Comparison of ENCODE assay signal across 1 cellular context in the genomic region with DNA sequence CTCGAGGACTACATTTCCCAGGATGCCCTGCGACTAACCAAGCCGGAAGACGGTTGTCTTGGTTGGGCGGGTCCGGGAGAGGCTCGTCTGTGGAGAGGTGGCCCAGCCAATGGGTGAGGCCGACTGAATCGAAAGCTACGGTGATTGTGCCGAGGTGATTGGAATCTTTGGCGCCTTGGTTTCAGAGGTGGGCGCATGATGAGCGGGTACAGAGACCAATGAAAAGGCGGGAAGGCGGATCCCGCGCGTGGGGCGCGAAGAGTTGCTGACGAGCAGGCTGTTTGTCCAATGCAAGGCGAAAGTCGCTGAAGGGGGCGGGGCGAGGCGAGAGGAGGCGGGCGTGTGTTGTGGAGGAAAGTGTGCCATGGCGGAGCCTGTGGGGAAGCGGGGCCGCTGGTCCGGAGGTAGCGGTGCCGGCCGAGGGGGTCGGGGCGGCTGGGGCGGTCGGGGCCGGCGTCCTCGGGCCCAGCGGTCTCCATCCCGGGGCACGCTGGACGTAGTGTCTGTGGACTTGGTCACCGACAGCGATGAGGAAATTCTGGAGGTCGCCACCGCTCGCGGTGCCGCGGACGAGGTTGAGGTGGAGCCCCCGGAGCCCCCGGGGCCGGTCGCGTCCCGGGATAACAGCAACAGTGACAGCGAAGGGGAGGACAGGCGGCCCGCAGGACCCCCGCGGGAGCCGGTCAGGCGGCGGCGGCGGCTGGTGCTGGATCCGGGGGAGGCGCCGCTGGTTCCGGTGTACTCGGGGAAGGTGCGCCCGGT.
TF ChIP-seq lines count a peak whose summit lies in the region.

Gene NFATC2IP (plus strand): TSS at position 290 of the 762 bp plus-strand sequence. CDS start 75 bp downstream, at position 365.

TF ChIP-seq in HepG2, 621 proteins besides CTCF, POLR2A, EP300 and RAD21 (continued from another document and continues in another):
- TF ChIP-seq, protein P1, sequence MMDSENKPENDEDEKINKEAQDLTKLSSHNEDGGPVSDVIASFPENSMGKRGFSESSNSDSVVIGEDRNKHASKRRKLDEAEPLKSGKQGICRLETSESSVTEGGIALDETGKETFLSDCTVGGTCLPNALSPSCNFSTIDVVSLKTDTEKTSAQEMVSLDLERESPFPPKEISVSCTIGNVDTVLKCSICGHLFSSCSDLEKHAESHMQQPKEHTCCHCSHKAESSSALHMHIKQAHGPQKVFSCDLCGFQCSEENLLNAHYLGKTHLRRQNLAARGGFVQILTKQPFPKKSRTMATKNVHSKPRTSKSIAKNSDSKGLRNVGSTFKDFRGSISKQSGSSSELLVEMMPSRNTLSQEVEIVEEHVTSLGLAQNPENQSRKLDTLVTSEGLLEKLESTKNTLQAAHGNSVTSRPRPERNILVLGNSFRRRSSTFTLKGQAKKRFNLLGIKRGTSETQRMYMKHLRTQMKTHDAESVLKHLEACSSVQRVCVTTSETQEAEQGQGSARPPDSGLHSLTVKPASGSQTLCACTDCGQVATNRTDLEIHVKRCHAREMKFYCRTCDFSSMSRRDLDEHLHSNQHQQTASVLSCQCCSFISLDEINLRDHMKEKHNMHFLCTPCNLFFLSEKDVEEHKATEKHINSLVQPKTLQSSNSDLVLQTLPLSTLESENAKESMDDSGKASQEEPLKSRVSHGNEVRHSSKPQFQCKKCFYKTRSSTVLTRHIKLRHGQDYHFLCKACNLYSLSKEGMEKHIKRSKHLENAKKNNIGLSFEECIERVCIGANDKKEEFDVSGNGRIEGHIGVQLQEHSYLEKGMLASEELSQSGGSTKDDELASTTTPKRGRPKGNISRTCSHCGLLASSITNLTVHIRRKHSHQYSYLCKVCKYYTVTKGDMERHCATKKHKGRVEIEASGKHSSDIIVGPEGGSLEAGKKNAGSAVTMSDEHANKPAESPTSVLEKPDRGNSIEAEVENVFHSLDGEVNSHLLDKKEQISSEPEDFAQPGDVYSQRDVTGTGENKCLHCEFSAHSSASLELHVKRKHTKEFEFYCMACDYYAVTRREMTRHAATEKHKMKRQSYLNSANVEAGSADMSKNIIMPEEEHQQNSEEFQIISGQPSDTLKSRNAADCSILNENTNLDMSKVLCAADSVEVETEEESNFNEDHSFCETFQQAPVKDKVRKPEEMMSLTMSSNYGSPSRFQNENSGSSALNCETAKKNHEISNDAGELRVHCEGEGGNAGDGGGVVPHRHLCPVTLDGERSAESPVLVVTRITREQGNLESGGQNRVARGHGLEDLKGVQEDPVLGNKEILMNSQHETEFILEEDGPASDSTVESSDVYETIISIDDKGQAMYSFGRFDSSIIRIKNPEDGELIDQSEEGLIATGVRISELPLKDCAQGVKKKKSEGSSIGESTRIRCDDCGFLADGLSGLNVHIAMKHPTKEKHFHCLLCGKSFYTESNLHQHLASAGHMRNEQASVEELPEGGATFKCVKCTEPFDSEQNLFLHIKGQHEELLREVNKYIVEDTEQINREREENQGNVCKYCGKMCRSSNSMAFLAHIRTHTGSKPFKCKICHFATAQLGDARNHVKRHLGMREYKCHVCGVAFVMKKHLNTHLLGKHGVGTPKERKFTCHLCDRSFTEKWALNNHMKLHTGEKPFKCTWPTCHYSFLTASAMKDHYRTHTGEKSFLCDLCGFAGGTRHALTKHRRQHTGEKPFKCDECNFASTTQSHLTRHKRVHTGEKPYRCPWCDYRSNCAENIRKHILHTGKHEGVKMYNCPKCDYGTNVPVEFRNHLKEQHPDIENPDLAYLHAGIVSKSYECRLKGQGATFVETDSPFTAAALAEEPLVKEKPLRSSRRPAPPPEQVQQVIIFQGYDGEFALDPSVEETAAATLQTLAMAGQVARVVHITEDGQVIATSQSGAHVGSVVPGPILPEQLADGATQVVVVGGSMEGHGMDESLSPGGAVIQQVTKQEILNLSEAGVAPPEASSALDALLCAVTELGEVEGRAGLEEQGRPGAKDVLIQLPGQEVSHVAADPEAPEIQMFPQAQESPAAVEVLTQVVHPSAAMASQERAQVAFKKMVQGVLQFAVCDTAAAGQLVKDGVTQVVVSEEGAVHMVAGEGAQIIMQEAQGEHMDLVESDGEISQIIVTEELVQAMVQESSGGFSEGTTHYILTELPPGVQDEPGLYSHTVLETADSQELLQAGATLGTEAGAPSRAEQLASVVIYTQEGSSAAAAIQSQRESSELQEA (CRISPR knock-in tag; IDR thresholded peaks at IDR 0.05; ENCODE audit: not compliant biosample characterization) = peak; percentile 39
- TF ChIP-seq TEAD3 (CRISPR knock-in tag; optimal IDR thresholded peaks at IDR 0.05; ENCODE audit: borderline replicate concordance) (peak; percentile 93), ZNF329 (CRISPR knock-in tag; IDR thresholded peaks at IDR 0.05; ENCODE audit: low read depth) (no peak), KAT7 (CRISPR knock-in tag; IDR thresholded peaks at IDR 0.05; ENCODE audit: borderline replicate concordance) (peak; percentile 63; the same call in 1 of the 2 replicates), SRF (IDR thresholded peaks at IDR 0.05; ENCODE audit: low read depth, low read length) (no peak), NFYC (CRISPR knock-in tag; IDR thresholded peaks at IDR 0.05) (peak; percentile 97), ZSCAN30 (CRISPR knock-in tag; IDR thresholded peaks at IDR 0.05) (no peak), UBTF (CRISPR knock-in tag; IDR thresholded peaks at IDR 0.05) (peak; percentile 83), ETV6 (CRISPR knock-in tag; conservative IDR thresholded peaks at IDR 0.05) (no peak; the same call in 1 of the 2 replicates), ZNF34 (CRISPR knock-in tag; IDR thresholded peaks at IDR 0.05; ENCODE audit: borderline replicate concordance) (no peak; the same call in 1 of the 2 replicates), SPEN (CRISPR knock-in tag; IDR thresholded peaks at IDR 0.05; ENCODE audit: low read depth) (peak; percentile 72), PHF5A (CRISPR knock-in tag; IDR thresholded peaks at IDR 0.05; ENCODE audit: low read depth, unreplicated experiment) (no peak), HNRNPUL1 (IDR thresholded peaks at IDR 0.05; ENCODE audit: low read depth, low read length) (no peak), TFAP4 (IDR thresholded peaks at IDR 0.05; ENCODE audit: borderline replicate concordance, low read depth) (no peak), PATZ1 (CRISPR knock-in tag; IDR thresholded peaks at IDR 0.05) (peak; percentile 71), AHR (CRISPR knock-in tag; IDR thresholded peaks at IDR 0.05) (no peak), ZNF17 (CRISPR knock-in tag; IDR thresholded peaks at IDR 0.05) (no peak), SAP130 (CRISPR knock-in tag; IDR thresholded peaks at IDR 0.05; ENCODE audit: low read depth) (peak; percentile 95), DR1 (CRISPR knock-in tag; IDR thresholded peaks at IDR 0.05) (no peak; the same call in 1 of the 2 replicates), BORCS8-MEF2B (CRISPR knock-in tag; IDR thresholded peaks at IDR 0.05) (peak; percentile 97), ARID2 (CRISPR knock-in tag; IDR thresholded peaks at IDR 0.05; ENCODE audit: borderline replicate concordance) (0 out of 2 replicates have a peak, but pooled peaks have one; percentile 49), PHF8 (CRISPR knock-in tag; IDR thresholded peaks at IDR 0.05) (peak; percentile 84), BHLHE40 (IDR thresholded peaks at IDR 0.05; ENCODE audit: low read length) (peak; percentile 58; the same call in 1 of the 2 replicates), NBN (conservative IDR thresholded peaks at IDR 0.05) (no peak), FOXK1 (CRISPR knock-in tag; IDR thresholded peaks at IDR 0.05; ENCODE audit: borderline replicate concordance, low read depth) (peak; percentile 73; the same call in 1 of the 2 replicates), REL (CRISPR knock-in tag; conservative IDR thresholded peaks at IDR 0.05) (peak; percentile 85; the same call in 1 of the 2 replicates)
- TF ChIP-seq, protein P2, sequence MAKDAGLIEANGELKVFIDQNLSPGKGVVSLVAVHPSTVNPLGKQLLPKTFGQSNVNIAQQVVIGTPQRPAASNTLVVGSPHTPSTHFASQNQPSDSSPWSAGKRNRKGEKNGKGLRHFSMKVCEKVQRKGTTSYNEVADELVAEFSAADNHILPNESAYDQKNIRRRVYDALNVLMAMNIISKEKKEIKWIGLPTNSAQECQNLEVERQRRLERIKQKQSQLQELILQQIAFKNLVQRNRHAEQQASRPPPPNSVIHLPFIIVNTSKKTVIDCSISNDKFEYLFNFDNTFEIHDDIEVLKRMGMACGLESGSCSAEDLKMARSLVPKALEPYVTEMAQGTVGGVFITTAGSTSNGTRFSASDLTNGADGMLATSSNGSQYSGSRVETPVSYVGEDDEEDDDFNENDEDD (CRISPR knock-in tag; IDR thresholded peaks at IDR 0.05; ENCODE audit: borderline replicate concordance) = peak; percentile 98
- TF ChIP-seq, protein P3, sequence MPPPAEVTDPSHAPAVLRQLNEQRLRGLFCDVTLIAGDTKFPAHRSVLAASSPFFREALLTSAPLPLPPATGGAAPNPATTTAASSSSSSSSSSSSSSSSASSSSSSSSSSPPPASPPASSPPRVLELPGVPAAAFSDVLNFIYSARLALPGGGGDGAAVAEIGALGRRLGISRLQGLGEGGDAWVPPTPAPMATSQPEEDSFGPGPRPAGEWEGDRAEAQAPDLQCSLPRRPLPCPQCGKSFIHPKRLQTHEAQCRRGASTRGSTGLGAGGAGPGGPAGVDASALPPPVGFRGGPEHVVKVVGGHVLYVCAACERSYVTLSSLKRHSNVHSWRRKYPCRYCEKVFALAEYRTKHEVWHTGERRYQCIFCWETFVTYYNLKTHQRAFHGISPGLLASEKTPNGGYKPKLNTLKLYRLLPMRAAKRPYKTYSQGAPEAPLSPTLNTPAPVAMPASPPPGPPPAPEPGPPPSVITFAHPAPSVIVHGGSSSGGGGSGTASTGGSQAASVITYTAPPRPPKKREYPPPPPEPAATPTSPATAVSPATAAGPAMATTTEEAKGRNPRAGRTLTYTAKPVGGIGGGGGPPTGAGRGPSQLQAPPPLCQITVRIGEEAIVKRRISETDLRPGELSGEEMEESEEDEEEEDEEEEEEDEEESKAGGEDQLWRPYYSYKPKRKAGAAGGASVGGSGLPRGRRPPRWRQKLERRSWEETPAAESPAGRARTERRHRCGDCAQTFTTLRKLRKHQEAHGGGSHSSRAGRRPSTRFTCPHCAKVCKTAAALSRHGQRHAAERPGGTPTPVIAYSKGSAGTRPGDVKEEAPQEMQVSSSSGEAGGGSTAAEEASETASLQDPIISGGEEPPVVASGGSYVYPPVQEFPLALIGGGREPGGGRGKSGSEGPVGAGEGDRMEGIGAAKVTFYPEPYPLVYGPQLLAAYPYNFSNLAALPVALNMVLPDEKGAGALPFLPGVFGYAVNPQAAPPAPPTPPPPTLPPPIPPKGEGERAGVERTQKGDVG (CRISPR knock-in tag; IDR thresholded peaks at IDR 0.05; ENCODE audit: borderline replicate concordance) = no peak
- TF ChIP-seq, protein P4, sequence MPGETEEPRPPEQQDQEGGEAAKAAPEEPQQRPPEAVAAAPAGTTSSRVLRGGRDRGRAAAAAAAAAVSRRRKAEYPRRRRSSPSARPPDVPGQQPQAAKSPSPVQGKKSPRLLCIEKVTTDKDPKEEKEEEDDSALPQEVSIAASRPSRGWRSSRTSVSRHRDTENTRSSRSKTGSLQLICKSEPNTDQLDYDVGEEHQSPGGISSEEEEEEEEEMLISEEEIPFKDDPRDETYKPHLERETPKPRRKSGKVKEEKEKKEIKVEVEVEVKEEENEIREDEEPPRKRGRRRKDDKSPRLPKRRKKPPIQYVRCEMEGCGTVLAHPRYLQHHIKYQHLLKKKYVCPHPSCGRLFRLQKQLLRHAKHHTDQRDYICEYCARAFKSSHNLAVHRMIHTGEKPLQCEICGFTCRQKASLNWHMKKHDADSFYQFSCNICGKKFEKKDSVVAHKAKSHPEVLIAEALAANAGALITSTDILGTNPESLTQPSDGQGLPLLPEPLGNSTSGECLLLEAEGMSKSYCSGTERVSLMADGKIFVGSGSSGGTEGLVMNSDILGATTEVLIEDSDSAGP (CRISPR knock-in tag; IDR thresholded peaks at IDR 0.05; ENCODE audit: borderline replicate concordance) = peak; percentile 66; the same call in 1 of the 2 replicates
